ENCODE assay signal across 1 cellular context in the genomic region with DNA sequence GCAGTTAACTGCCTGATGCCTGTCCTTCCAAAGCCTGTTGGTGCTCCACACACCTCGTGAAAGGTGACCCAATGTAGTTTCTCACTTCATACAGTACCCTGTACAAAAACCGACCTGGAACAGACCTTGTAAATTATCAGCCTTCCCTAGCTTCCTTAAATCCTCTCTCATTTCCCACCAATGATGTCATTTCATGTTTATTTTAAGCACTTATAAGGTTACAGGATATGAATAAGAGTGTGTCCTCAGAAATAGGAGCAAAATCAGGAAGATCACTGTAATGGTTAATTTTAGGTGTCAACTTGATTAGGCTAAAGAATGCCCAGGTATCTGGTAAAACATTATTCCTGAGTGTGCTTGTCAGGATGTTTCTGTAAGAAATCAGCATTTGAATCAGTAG.
TF ChIP-seq lines count a peak whose summit lies in the region.

No MANE protein-coding gene starts in this region.

TF ChIP-seq in GM23338, 12 proteins besides CTCF, POLR2A, EP300 and RAD21 (continued from another document):
- TF ChIP-seq, protein P1, sequence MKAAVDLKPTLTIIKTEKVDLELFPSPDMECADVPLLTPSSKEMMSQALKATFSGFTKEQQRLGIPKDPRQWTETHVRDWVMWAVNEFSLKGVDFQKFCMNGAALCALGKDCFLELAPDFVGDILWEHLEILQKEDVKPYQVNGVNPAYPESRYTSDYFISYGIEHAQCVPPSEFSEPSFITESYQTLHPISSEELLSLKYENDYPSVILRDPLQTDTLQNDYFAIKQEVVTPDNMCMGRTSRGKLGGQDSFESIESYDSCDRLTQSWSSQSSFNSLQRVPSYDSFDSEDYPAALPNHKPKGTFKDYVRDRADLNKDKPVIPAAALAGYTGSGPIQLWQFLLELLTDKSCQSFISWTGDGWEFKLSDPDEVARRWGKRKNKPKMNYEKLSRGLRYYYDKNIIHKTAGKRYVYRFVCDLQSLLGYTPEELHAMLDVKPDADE (IDR thresholded peaks at IDR 0.05), result no peak
- TF ChIP-seq EZH2phosphoT487 (IDR thresholded peaks at IDR 0.05; ENCODE audit: unreplicated experiment) (no peak), CREB1 (CRISPR knock-in tag; IDR thresholded peaks at IDR 0.05; ENCODE audit: low read depth) (no peak), POLR2AphosphoS5 (IDR thresholded peaks at IDR 0.05; ENCODE audit: low read depth) (no peak), ZNF331 (CRISPR knock-in tag; IDR thresholded peaks at IDR 0.05; ENCODE audit: low read depth) (no peak)
- TF ChIP-seq, protein P2, sequence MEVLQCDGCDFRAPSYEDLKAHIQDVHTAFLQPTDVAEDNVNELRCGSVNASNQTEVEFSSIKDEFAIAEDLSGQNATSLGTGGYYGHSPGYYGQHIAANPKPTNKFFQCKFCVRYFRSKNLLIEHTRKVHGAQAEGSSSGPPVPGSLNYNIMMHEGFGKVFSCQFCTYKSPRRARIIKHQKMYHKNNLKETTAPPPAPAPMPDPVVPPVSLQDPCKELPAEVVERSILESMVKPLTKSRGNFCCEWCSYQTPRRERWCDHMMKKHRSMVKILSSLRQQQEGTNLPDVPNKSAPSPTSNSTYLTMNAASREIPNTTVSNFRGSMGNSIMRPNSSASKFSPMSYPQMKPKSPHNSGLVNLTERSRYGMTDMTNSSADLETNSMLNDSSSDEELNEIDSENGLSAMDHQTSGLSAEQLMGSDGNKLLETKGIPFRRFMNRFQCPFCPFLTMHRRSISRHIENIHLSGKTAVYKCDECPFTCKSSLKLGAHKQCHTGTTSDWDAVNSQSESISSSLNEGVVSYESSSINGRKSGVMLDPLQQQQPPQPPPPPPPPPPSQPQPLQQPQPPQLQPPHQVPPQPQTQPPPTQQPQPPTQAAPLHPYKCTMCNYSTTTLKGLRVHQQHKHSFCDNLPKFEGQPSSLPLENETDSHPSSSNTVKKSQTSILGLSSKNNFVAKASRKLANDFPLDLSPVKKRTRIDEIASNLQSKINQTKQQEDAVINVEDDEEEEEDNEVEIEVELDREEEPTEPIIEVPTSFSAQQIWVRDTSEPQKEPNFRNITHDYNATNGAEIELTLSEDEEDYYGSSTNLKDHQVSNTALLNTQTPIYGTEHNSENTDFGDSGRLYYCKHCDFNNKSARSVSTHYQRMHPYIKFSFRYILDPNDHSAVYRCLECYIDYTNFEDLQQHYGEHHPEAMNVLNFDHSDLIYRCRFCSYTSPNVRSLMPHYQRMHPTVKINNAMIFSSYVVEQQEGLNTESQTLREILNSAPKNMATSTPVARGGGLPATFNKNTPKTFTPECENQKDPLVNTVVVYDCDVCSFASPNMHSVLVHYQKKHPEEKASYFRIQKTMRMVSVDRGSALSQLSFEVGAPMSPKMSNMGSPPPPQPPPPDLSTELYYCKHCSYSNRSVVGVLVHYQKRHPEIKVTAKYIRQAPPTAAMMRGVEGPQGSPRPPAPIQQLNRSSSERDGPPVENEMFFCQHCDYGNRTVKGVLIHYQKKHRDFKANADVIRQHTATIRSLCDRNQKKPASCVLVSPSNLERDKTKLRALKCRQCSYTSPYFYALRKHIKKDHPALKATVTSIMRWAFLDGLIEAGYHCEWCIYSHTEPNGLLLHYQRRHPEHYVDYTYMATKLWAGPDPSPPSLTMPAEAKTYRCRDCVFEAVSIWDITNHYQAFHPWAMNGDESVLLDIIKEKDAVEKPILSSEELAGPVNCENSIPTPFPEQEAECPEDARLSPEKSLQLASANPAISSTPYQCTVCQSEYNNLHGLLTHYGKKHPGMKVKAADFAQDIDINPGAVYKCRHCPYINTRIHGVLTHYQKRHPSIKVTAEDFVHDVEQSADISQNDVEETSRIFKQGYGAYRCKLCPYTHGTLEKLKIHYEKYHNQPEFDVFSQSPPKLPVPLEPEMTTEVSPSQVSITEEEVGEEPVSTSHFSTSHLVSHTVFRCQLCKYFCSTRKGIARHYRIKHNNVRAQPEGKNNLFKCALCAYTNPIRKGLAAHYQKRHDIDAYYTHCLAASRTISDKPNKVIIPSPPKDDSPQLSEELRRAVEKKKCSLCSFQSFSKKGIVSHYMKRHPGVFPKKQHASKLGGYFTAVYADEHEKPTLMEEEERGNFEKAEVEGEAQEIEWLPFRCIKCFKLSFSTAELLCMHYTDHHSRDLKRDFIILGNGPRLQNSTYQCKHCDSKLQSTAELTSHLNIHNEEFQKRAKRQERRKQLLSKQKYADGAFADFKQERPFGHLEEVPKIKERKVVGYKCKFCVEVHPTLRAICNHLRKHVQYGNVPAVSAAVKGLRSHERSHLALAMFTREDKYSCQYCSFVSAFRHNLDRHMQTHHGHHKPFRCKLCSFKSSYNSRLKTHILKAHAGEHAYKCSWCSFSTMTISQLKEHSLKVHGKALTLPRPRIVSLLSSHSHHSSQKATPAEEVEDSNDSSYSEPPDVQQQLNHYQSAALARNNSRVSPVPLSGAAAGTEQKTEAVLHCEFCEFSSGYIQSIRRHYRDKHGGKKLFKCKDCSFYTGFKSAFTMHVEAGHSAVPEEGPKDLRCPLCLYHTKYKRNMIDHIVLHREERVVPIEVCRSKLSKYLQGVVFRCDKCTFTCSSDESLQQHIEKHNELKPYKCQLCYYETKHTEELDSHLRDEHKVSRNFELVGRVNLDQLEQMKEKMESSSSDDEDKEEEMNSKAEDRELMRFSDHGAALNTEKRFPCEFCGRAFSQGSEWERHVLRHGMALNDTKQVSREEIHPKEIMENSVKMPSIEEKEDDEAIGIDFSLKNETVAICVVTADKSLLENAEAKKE (CRISPR knock-in tag; IDR thresholded peaks at IDR 0.05), result no peak
